In genomic region chr1:76872944-76873343, GRCh38 we compare ENCODE assay signal across 26 cellular contexts. TPM values are rescaled to one million over a fixed set of nuclear protein-coding genes. Genes with fewer than 3 reads are reported as not detected.
"Had no signal": no experiment of that assay in that cellular context is flagged by ENCODE, and none has a peak within 500 bp of the region (broad histone marks: within the 10 kb centered on the region; RNA-seq: fewer than 3 reads in every experiment).

No MANE protein-coding gene starts in this region.

- H3K4me1 ChIP-seq: neural progenitor cell, parathyroid adenoma, testis, uterus had no signal

- H3K9me3 ChIP-seq: ovary, psoas muscle, right lobe of liver, sigmoid colon, suprapubic skin, testis, tibial artery, transverse colon, upper lobe of right lung, uterus had no signal

- ATAC-seq: natural killer cell; psoas muscle; right cardiac atrium; right lobe of liver; stimulated activated memory B cell treated with anti-CD40 and anti-IgM and Interleukin-4, amounts not matched to agents 10 μg/mL and 1 μg/mL and 100 μg/mL, for 72 hours; stimulated activated naive CD8-positive, alpha-beta T cell treated with anti-CD3 and anti-CD28 coated beads, Interleukin-15, amount 100 ng/mL, for 72 hours; stimulated activated naive CD8-positive, alpha-beta T cell treated with anti-CD3 and anti-CD28 coated beads, Interleukin-15, Interleukin-2, amounts not matched to agents 100 U/mL and 50 U/mL, for 24 hours; upper lobe of right lung had no signal

- H3K27ac ChIP-seq: neural progenitor cell, ovary, parathyroid adenoma, psoas muscle, right lobe of liver, sigmoid colon, suprapubic skin, testis, tibial artery, transverse colon, upper lobe of right lung, uterus had no signal

- H3K36me3 ChIP-seq: neural progenitor cell, ovary, right lobe of liver, sigmoid colon, suprapubic skin, transverse colon, upper lobe of right lung, uterus had no signal

- H3K4me2 ChIP-seq: neural progenitor cell had no signal

- H3K4me3 ChIP-seq: neural progenitor cell, ovary, psoas muscle, right lobe of liver, sigmoid colon, suprapubic skin, testis, tibial artery, transverse colon, upper lobe of right lung, uterus had no signal

- H3K9ac ChIP-seq: neural progenitor cell, parathyroid adenoma had no signal

- H3K27me3 ChIP-seq: ovary, testis, uterus had no signal

- DNase-seq: natural killer cell; occipital lobe; ovary; posterior cingulate gyrus; psoas muscle; right cardiac atrium; right lobe of liver; sigmoid colon; small intestine; stimulated activated CD4-positive, alpha-beta T cell treated with anti-CD3 and anti-CD28 coated beads, Interleukin-15, amount 100 ng/mL, for 24 hours; stimulated activated CD4-positive, alpha-beta T cell treated with anti-CD3 and anti-CD28 coated beads, Interleukin-2, amount 100 ng/mL, for 24 hours; stimulated activated CD4-positive, alpha-beta T cell treated with anti-CD3 and anti-CD28 coated beads, Interleukin-2, amount 100 ng/mL, for 48 hours; stimulated activated CD4-positive, alpha-beta T cell treated with anti-CD3 and anti-CD28 coated beads, Interleukin-4, amount 100 ng/mL, for 24 hours; stimulated activated naive CD4-positive, alpha-beta T cell; stimulated activated naive CD8-positive, alpha-beta T cell treated with anti-CD3 and anti-CD28 coated beads, Interleukin-15, amount 100 ng/mL, for 72 hours; stimulated activated naive CD8-positive, alpha-beta T cell treated with anti-CD3 and anti-CD28 coated beads, Interleukin-15, Interleukin-2, amounts not matched to agents 100 U/mL and 50 U/mL, for 24 hours; substantia nigra; testis; tibial artery; transverse colon; upper lobe of right lung; uterus had no signal

- H2AFZ ChIP-seq: neural progenitor cell, parathyroid adenoma had no signal

- FAIRE-seq: small intestine had no signal

- H3K79me2 ChIP-seq: parathyroid adenoma had no signal

RNA-seq across cellular contexts. Expression of gene ST6GALNAC5, which starts 5.7 kb away (rescaled TPM):
- total RNA-seq: natural killer cell, right lobe of liver had no signal
